ENCODE assay signal across 8 cellular contexts in the genomic region with DNA sequence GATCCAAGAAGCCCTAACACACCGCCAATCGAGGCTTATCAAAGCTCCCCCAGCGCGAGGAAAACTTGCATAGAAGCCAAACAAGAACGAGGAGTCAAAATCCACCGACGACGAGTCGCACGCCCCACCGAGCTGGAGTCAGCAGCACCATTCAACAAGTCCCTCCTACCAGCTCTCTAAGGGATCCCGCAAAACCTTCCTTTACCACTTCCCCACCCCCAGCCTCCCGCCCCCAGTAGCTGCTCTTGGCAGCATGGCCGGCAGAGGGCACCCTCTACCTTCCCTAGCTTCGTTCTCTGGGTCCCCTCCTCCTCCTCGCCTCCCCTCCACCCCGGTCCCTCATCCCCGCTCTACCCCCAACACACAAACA. TPM values are rescaled to one million over a fixed set of nuclear protein-coding genes. Genes with fewer than 3 reads are reported as not detected.
A peak's percentile ranks its signal among the peaks of the same experiment; 100 is the strongest.
DNase-seq lines count a peak whose midpoint lies in the region; ATAC-seq and TF ChIP-seq lines count a peak whose summit lies in the region.

No MANE protein-coding gene starts in this region.

- no peaks in the 10 kb centered on the region for H3K36me3 Mint-ChIP-seq in activated naive CD4-positive, alpha-beta T cell treated with anti-CD3 and anti-CD28 coated beads, Interleukin-2, amount 50 U/mL, for 72 hours

- H3K9me3 ChIP-seq in RWPE2 (ENCODE audit: severe bottlenecking): no peaks in the 10 kb centered on the region

- no peak overlapping the region for H3K27ac ChIP-seq in RWPE2 (ENCODE audit: poor library complexity, severe bottlenecking)

- peak; percentile 94 for TF ChIP-seq CTCF in RWPE2 (IDR thresholded peaks at IDR 0.05; ENCODE audit: poor library complexity, severe bottlenecking)

- ATAC-seq in GM21515 (IDR thresholded peaks at IDR 0.05; ENCODE audit: unreplicated experiment): peak; percentile 72
- peak; percentile 77 for ATAC-seq in RWPE2 (ENCODE audit: low read depth)
- peak; percentile 78 to 89 for ATAC-seq in activated naive CD4-positive, alpha-beta T cell treated with anti-CD3 and anti-CD28 coated beads, Interleukin-2, amount 50 U/mL, for 72 hours

- H3K36me3 ChIP-seq in RWPE2 (ENCODE audit: low read depth): no peaks in the 10 kb centered on the region

- intact Hi-C loops in cardiac septum (cut with DNase I): loop anchor here (2.0 to 10.0 kb wide), 3 partner anchors 172 to 406 kb away; partner anchors contain the start of genes KIF18A and METTL15

- H3K9me3 Mint-ChIP-seq in activated naive CD4-positive, alpha-beta T cell treated with anti-CD3 and anti-CD28 coated beads, Interleukin-2, amount 50 U/mL, for 72 hours: no peaks in the 10 kb centered on the region

- no peak overlapping the region for H3K27ac Mint-ChIP-seq in activated naive CD4-positive, alpha-beta T cell treated with anti-CD3 and anti-CD28 coated beads, Interleukin-2, amount 50 U/mL, for 72 hours

- DNase-seq in EH (ENCODE audit: low read depth) (peak; percentile 94), HUDEP-2 (lab: John Stamatoyannopoulos, UW; ENCODE audit: unreplicated experiment in 76 of 76) (peak in 50 of 76 experiments; percentile 3 to 69 (median 34)), RWPE2 (ENCODE audit: low spot score) (peak; percentile 74), cardiac septum (ENCODE audit: low spot score) (peak; percentile 85), pulmonary artery endothelial cell (ENCODE audit: low read depth, low spot score) (peak; percentile 64), NCI-H128 (lab: John Stamatoyannopoulos, UW; ENCODE audit: unreplicated experiment) (no peak)
- DNase-seq in activated naive CD4-positive, alpha-beta T cell treated with anti-CD3 and anti-CD28 coated beads, Interleukin-2, amount 50 U/mL, for 72 hours (ENCODE audit: low spot score in 2 of 2): peak in 1 of 2 donors; percentile 68

- peak overlapping the region; percentile 90 for H3K4me3 ChIP-seq in RWPE2 (ENCODE audit: severe bottlenecking)

- no peaks in the 10 kb centered on the region for H3K27me3 ChIP-seq in RWPE2 (ENCODE audit: insufficient read depth, poor library complexity, severe bottlenecking)

- H3K4me1 ChIP-seq in RWPE2 (ENCODE audit: insufficient read depth, poor library complexity, severe bottlenecking): peaks cover 13% of the 10 kb centered on the region

RNA-seq across cellular contexts. Expression of gene BDNF, which starts 1.4 kb away (rescaled TPM):
- total RNA-seq in activated naive CD4-positive, alpha-beta T cell treated with anti-CD3 and anti-CD28 coated beads, Interleukin-2, amount 50 U/mL, for 72 hours: not detected
- total RNA-seq in cardiac septum (8.4 TPM), pulmonary artery endothelial cell (2.7 and 3.4 TPM in 2 replicates)
